Comparison of ENCODE assay signal across 1 cellular context in the genomic region with DNA sequence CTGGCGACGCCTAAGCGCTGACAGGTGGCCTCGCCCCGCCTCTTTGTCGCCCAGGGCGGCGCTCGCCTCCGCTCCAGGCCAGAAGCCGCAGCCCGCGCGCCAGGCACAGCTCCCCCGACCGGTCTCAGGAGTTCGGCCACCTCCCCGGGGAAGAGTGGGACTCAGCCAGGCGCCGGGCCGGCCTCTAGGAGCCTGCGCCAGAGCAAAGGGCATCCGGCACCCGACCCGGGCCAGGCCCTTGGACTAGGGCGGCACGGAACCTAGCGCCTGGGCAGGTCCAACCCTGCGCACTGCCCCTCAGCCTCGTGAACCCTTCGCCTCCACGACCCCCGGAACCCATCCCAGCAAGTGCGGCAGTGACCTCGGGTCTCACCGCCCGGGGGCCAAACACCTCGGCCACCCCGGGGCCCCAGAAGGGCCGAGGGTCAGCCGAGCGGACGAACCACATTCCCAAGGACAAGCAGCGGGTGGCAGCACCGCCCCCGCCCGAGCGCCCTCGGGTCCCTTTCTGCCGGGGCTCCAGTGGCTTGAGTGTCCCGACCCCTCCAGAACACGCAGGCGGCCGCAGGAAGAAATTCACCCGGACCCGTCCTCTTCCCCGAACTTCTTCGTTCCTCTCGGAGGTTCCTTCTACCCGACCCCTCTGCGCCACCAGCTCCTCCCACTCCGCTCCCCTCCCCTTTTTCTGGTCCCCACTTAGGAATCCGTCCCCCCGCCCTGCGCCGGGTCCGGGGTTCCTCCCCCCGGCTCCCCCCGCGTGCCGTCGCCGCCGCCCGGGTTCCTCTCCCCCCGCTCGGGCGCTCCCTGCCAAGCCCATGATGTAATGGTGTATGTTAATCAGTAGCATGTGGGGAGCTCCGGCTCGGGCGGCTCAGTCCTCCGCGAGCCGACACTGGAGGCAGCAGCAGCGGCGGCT.
TF ChIP-seq lines count a peak whose summit lies in the region.

No MANE protein-coding gene starts in this region.

TF ChIP-seq in HepG2, 621 proteins besides CTCF, POLR2A, EP300 and RAD21 (continued from another document):
- TF ChIP-seq, protein P1, sequence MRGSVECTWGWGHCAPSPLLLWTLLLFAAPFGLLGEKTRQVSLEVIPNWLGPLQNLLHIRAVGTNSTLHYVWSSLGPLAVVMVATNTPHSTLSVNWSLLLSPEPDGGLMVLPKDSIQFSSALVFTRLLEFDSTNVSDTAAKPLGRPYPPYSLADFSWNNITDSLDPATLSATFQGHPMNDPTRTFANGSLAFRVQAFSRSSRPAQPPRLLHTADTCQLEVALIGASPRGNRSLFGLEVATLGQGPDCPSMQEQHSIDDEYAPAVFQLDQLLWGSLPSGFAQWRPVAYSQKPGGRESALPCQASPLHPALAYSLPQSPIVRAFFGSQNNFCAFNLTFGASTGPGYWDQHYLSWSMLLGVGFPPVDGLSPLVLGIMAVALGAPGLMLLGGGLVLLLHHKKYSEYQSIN (CRISPR knock-in tag; IDR thresholded peaks at IDR 0.05; ENCODE audit: borderline replicate concordance) = no peak
- TF ChIP-seq JUND (CRISPR knock-in tag; IDR thresholded peaks at IDR 0.05) (0 out of 2 replicates have a peak, but pooled peaks have one; percentile 30), SP5 (CRISPR knock-in tag; IDR thresholded peaks at IDR 0.05; ENCODE audit: borderline replicate concordance, low read depth) (peak; percentile 89), FOXC1 (CRISPR knock-in tag; IDR thresholded peaks at IDR 0.05; ENCODE audit: borderline replicate concordance) (peak; percentile 78; the same call in 1 of the 2 replicates)
